Comparison of ENCODE assay signal across 8 cellular contexts in the genomic region with DNA sequence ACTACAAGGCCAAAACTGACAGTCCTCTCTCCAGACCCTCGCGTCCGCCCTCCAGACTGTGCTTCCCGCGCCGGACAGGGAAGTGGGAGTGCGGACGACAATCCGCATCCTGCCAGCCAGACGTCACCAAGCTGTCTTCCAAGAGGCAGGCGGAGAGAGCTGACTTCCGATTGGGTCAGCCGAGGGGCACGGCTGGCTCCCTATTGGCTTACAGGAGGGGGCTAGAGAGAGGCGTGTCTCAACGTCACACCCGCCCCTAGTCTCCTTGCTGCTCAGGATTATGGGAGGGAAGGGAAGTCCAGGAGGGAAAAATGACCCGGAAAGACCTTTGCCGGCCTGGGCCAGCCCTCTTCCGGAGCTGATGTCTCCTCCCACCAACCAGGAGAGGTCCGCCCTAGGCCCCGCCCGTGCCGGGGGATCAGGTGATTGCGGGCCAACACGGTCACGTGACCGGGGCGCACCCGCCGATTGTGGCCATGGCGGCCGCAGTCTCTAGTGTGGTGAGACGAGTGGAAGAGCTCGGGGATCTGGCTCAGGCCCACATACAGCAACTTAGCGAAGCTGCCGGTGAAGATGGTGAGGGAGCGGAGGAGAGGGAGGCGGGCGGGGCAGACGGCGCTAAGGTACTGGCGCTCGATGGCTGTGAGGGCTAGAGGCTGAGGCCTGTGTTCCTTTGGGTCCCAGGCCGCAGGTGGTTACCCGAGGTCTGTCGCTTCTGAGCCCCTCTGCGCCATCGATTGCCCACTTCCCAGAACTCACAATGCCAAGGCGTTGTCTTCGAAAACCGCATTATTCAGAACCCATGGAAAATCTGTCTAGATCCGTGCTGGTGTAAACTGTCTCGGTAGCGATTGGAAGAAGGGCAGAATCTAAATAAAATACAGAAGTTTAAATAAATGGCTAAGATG. TPM values are rescaled to one million over a fixed set of nuclear protein-coding genes. Genes with fewer than 3 reads are reported as not detected.
DNase-seq lines count a peak whose midpoint lies in the region; ATAC-seq and TF ChIP-seq lines count a peak whose summit lies in the region.

A gene with protein sequence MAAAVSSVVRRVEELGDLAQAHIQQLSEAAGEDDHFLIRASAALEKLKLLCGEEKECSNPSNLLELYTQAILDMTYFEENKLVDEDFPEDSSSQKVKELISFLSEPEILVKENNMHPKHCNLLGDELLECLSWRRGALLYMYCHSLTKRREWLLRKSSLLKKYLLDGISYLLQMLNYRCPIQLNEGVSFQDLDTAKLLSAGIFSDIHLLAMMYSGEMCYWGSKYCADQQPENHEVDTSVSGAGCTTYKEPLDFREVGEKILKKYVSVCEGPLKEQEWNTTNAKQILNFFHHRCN (plus strand): TSS at position 453 of the 908 bp plus-strand sequence. CDS start 24 bp downstream, at position 477.

- ATAC-seq in GM19328 (IDR thresholded peaks at IDR 0.05; ENCODE audit: unreplicated experiment) (peak; percentile 99), HG03520 (IDR thresholded peaks at IDR 0.05; ENCODE audit: unreplicated experiment) (peak; percentile 98)

- peak within 1 kb of the TSS; percentile 81 for H3K4me3 ChIP-seq in BLaER1
- H3K4me3 ChIP-seq in coronary artery = peak within 1 kb of the TSS; percentile 95

- POLR2A ChIA-PET in activated CD4-positive, alpha-beta T cell treated with anti-CD3 and anti-CD28 coated beads, Interleukin-2, amount 10 ng/mL, durations not matched to agents 7 days and 5 days (lab: Charles Lee) = interaction anchor here (0.8 to 1.4 kb wide), 5 partner anchors 19 to 1116 kb away, joined by 3 to 9 read pairs (median 3); a partner anchor contains a TSS

- peak within 1 kb of the TSS; percentile 87 for H3K4me2 ChIP-seq in BLaER1

- DNase-seq in NCI-H69 (lab: John Stamatoyannopoulos, UW) (peak; percentile 99), coronary artery (ENCODE audit: low spot score) (peak; percentile 99)
- peak; percentile 99 for DNase-seq in activated CD4-positive, alpha-beta T cell treated with anti-CD3 and anti-CD28 coated beads, Interleukin-2, amount 10 ng/mL, durations not matched to agents 7 days and 5 days
- peak; percentile 88 to 96 for DNase-seq in stimulated activated CD4-positive, alpha-beta T cell treated with anti-CD3 and anti-CD28 coated beads, Interleukin-1b, Interleukin-23, amount 100 ng/mL, for 4 hours (ENCODE audit: low read depth in 2 of 2)

- H3K4me1 ChIP-seq in BLaER1 = peaks cover 37% of the 10 kb centered on the region

- H3K27me3 Mint-ChIP-seq in activated CD4-positive, alpha-beta T cell treated with anti-CD3 and anti-CD28 coated beads, Interleukin-2, amount 10 ng/mL, durations not matched to agents 7 days and 5 days = peaks cover 4% of the 10 kb centered on the region

- peak within 1 kb of the TSS; percentile 91 for H3K9ac ChIP-seq in BLaER1

- peak within 1 kb of the TSS; percentile 89 for H3K27ac ChIP-seq in BLaER1
- H3K27ac ChIP-seq in coronary artery = peak within 1 kb of the TSS; percentile 89 to 92
- H3K27ac ChIP-seq in layer of hippocampus (ENCODE audit: low read depth, low read length) = peak within 1 kb of the TSS; percentile 90

- no peaks in the 10 kb centered on the region for H3K27me3 ChIP-seq in BLaER1
- H3K27me3 ChIP-seq in layer of hippocampus (ENCODE audit: control insufficient read depth, insufficient read depth, low read length) = no peaks in the 10 kb centered on the region

- no peaks in the 10 kb centered on the region for H3K9me3 ChIP-seq in BLaER1

- H3K9me3 Mint-ChIP-seq in activated CD4-positive, alpha-beta T cell treated with anti-CD3 and anti-CD28 coated beads, Interleukin-2, amount 10 ng/mL, durations not matched to agents 7 days and 5 days = no peaks in the 10 kb centered on the region

- peaks cover 19% of the 10 kb centered on the region; the same call in 1 of the 2 replicates for H4K20me1 ChIP-seq in BLaER1

- peaks cover 22% of the 10 kb centered on the region for H3K36me3 ChIP-seq in BLaER1

- peaks cover 47% of the 10 kb centered on the region for H3K4me1 Mint-ChIP-seq in activated CD4-positive, alpha-beta T cell treated with anti-CD3 and anti-CD28 coated beads, Interleukin-2, amount 10 ng/mL, durations not matched to agents 7 days and 5 days

- no peak for TF ChIP-seq CTCF in coronary artery (IDR thresholded peaks at IDR 0.05)

- peaks cover 30% of the 10 kb centered on the region for H3K36me3 Mint-ChIP-seq in activated CD4-positive, alpha-beta T cell treated with anti-CD3 and anti-CD28 coated beads, Interleukin-2, amount 10 ng/mL, durations not matched to agents 7 days and 5 days (ENCODE audit: low read depth)

- H3K4me3 Mint-ChIP-seq in activated CD4-positive, alpha-beta T cell treated with anti-CD3 and anti-CD28 coated beads, Interleukin-2, amount 10 ng/mL, durations not matched to agents 7 days and 5 days = peak within 1 kb of the TSS; percentile 97

- CTCF ChIA-PET in activated CD4-positive, alpha-beta T cell treated with anti-CD3 and anti-CD28 coated beads, Interleukin-2, amount 10 ng/mL, durations not matched to agents 7 days and 5 days (lab: Charles Lee) = interaction anchor here (0.8 to 1.4 kb wide), 7 partner anchors 9 to 1088 kb away, joined by 3 to 8 read pairs (median 5); a partner anchor contains a TSS

- peak within 1 kb of the TSS; percentile 97 for H3K27ac Mint-ChIP-seq in activated CD4-positive, alpha-beta T cell treated with anti-CD3 and anti-CD28 coated beads, Interleukin-2, amount 10 ng/mL, durations not matched to agents 7 days and 5 days

RNA-seq across cellular contexts. Expression of the gene that starts here (rescaled TPM):
- 10 to 100 TPM; 24.3 to 25.3 TPM for total RNA-seq in activated CD4-positive, alpha-beta T cell treated with anti-CD3 and anti-CD28 coated beads, Interleukin-2, amount 10 ng/mL, durations not matched to agents 7 days and 5 days

Comparison
In these comparisons a context has a peak if more than half of its experiments do, and no peak if none do; other contexts are left out.
1. Peak in every context shown above with its lines: DNase-seq, ATAC-seq, H3K4me3 ChIP-seq and H3K27ac ChIP-seq.